8 cellular contexts compared by ENCODE assay signal in the genomic region with DNA sequence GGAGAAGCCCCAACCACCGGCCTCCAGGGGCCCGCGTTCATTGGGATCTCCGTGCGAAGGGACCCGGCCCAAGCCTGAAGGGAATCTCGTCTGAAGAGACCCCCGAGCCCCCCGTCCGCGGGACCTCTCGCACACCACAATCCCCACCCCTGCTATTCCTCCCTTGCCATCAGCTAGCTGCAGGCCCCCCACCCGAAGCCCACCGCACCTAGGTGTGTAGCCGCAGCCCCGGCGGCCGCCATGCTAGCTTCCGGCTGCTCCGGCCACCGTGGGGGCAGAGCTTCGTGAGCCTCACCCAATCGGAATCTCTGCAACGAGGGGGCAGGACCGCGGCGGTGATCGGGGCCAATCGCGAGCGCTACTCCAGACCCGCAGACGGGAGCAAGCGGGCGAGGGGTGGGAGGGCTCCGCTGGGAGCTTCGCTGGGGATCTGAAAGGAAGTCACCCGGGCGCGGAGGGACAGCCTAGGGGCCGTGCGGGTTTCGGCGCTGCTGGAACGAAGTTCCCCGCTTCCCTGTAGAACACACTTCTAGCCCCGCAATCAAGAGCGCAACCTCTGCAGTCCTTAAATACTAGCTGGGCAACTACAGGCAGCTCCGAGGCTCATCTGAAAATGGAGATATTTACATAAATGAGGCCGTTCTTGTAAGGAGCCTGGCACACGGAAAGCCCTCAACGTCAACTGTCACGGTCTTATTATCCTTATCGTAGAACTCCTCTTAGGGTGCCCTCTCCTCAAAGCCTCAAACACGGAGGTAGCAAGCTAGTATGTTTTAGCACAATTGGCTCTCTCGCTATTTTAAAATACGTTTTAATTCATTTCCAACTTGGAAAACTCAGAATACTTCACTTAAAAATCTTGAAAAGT. TPM values are rescaled to one million over a fixed set of nuclear protein-coding genes. Genes with fewer than 3 reads are reported as not detected.
DNase-seq lines count a peak whose midpoint lies in the region; ATAC-seq, FAIRE-seq and TF ChIP-seq lines count a peak whose summit lies in the region.

TSS of gene PIGS (minus strand) at position 270 of the 868 bp plus-strand sequence. CDS start at position 242, 28 bp downstream.

- H3K36me3 Mint-ChIP-seq in T-helper 1 cell treated with Interleukin-12 subunit alpha and Interleukin-12 subunit beta and Interleukin-4 antibody, amounts not matched to agents 30 μg/mL and 1 μg/mL, for 36 hours (ENCODE audit: low read depth): peaks cover 37% of the 10 kb centered on the region

- ATAC-seq in HG02852 (IDR thresholded peaks at IDR 0.05; ENCODE audit: unreplicated experiment) (peak; percentile 91), left cardiac atrium (peak; percentile 95 to 96), upper lobe of left lung (ENCODE audit: low FRiP score in 2 of 2) (peak; percentile 98 to 99)

- TF ChIP-seq CTCF in upper lobe of left lung (IDR thresholded peaks at IDR 0.05): no peak

- H3K4me1 ChIP-seq in upper lobe of left lung: peaks cover 18 to 29% (median 20%) of the 10 kb centered on the region in 4 donors

- no peaks in the 10 kb centered on the region for H3K9me3 Mint-ChIP-seq in T-helper 1 cell treated with Interleukin-12 subunit alpha and Interleukin-12 subunit beta and Interleukin-4 antibody, amounts not matched to agents 30 μg/mL and 1 μg/mL, for 36 hours

- H3K36me3 ChIP-seq in upper lobe of left lung: peaks cover 0 to 4% (median 0%) of the 10 kb centered on the region in 4 donors

- no peaks in the 10 kb centered on the region for H3K27me3 Mint-ChIP-seq in T-helper 1 cell treated with Interleukin-12 subunit alpha and Interleukin-12 subunit beta and Interleukin-4 antibody, amounts not matched to agents 30 μg/mL and 1 μg/mL, for 36 hours (ENCODE audit: low read depth)

- peak within 1 kb of the TSS; percentile 75 to 93 (median 87) for H3K27ac ChIP-seq in upper lobe of left lung

- peak; percentile 97 for FAIRE-seq in GM12892 (lab: Jason Lieb, UNC)

- TF ChIP-seq POLR2A in GM12892 (IDR thresholded peaks at IDR 0.05; ENCODE audit: low read depth, low read length) (peak; percentile 79; the same call in 1 of the 2 replicates), upper lobe of left lung (IDR thresholded peaks at IDR 0.05) (peak in 3 of 4 donors; percentile 62 to 87 (median 83))

- H3K27me3 ChIP-seq in upper lobe of left lung: no peaks in the 10 kb centered on the region

- DNase-seq in GM12892 (ENCODE audit: insufficient read length): peak; percentile 96
- peak; percentile 88 for DNase-seq in NCI-H146 treated with DMSO at 0.1 percent for 48 hours (lab: John Stamatoyannopoulos, UW; ENCODE audit: unreplicated experiment)
- DNase-seq in amniotic stem cell (lab: John Stamatoyannopoulos, UW): peak; percentile 85
- DNase-seq in left cardiac atrium: peak; percentile 97
- DNase-seq in posterior vena cava (ENCODE audit: low spot score): peak; percentile 98
- DNase-seq in upper lobe of left lung: peak; percentile 97 to 98

- no peak for TF ChIP-seq EP300 in upper lobe of left lung (IDR thresholded peaks at IDR 0.05)

- H3K9me3 ChIP-seq in upper lobe of left lung: no peaks in the 10 kb centered on the region

- H3K27ac Mint-ChIP-seq in T-helper 1 cell treated with Interleukin-12 subunit alpha and Interleukin-12 subunit beta and Interleukin-4 antibody, amounts not matched to agents 30 μg/mL and 1 μg/mL, for 36 hours: peak within 1 kb of the TSS; percentile 92

- intact Hi-C loops in left cardiac atrium (cut with DNase I): no loop called here
- intact Hi-C loops in posterior vena cava (cut with DNase I): no loop called here

- H3K4me1 Mint-ChIP-seq in T-helper 1 cell treated with Interleukin-12 subunit alpha and Interleukin-12 subunit beta and Interleukin-4 antibody, amounts not matched to agents 30 μg/mL and 1 μg/mL, for 36 hours (ENCODE audit: low read depth): peaks cover 54% of the 10 kb centered on the region

- peak within 1 kb of the TSS; percentile 94 for H3K4me3 Mint-ChIP-seq in T-helper 1 cell treated with Interleukin-12 subunit alpha and Interleukin-12 subunit beta and Interleukin-4 antibody, amounts not matched to agents 30 μg/mL and 1 μg/mL, for 36 hours

- H3K4me3 ChIP-seq in upper lobe of left lung: peak within 1 kb of the TSS; percentile 70 to 99 (median 92)

- WGBS in upper lobe of left lung, 2 donors: 1 to 3% methylated on average over 8 to 41 of the region's 57 CpGs

RNA-seq across cellular contexts. Expression of gene PIGS, which starts in this region (rescaled TPM):
- polyA plus RNA-seq in GM12892 (2012; ENCODE audit: missing spikeins): 56.2 TPM
- total RNA-seq in left cardiac atrium: 10 to 100 TPM; 39.9 to 41.4 TPM
- 10 to 100 TPM; 27.6 to 33.8 TPM for total RNA-seq in posterior vena cava
- total RNA-seq in upper lobe of left lung: 10 to 100 TPM; 36.7 to 69.6 (median 58.1) TPM

Comparison
In these comparisons a context has a peak if more than half of its experiments do, and no peak if none do; other contexts are left out.
1. Peak in every context shown above with its lines: DNase-seq, ATAC-seq, H3K4me3 ChIP-seq and H3K27ac ChIP-seq.